32 cellular contexts compared by ENCODE assay signal in genomic region chr1:157116735-157117103, GRCh38. TPM values are rescaled to one million over a fixed set of nuclear protein-coding genes. Genes with fewer than 3 reads are reported as not detected.
"Had no signal": no experiment of that assay in that cellular context is flagged by ENCODE, and none has a peak within 500 bp of the region (broad histone marks: within the 10 kb centered on the region; RNA-seq: fewer than 3 reads in every experiment).

No MANE protein-coding gene starts in this region.

- H3K4me3 Mint-ChIP-seq: activated CD4-positive, alpha-beta memory T cell treated with anti-CD3 and anti-CD28 coated beads for 36 hours; activated CD4-positive, alpha-beta T cell treated with anti-CD3 and anti-CD28 coated beads, Interleukin-2, amount 10 ng/mL, durations not matched to agents 7 days and 5 days; activated T-cell treated with anti-CD3 and anti-CD28 coated beads, Interleukin-2, amount 50 U/mL, for 72 hours; T-helper 17 cell had no signal

- H3K4me1 ChIP-seq: SJSA1 had no signal

- H3K36me3 Mint-ChIP-seq: activated CD4-positive, alpha-beta memory T cell treated with anti-CD3 and anti-CD28 coated beads for 36 hours had no signal

- ATAC-seq: activated T-cell treated with anti-CD3 and anti-CD28 coated beads, Interleukin-2, amount 50 U/mL, for 72 hours; SK-N-SH treated with all-trans-retinoic acid at 6 μM for 48 hours; T-helper 17 cell had no signal

- H3K9me3 Mint-ChIP-seq: activated CD4-positive, alpha-beta memory T cell treated with anti-CD3 and anti-CD28 coated beads for 36 hours; activated CD4-positive, alpha-beta T cell treated with anti-CD3 and anti-CD28 coated beads, Interleukin-2, amount 10 ng/mL, durations not matched to agents 7 days and 5 days; activated T-cell treated with anti-CD3 and anti-CD28 coated beads, Interleukin-2, amount 50 U/mL, for 72 hours; activated T-helper 2 cell treated with anti-CD3 and anti-CD28 coated beads, Interferon-gamma antibody, Interleukin-2, Interleukin-4, amounts not matched to agents 10 μg/mL and 5 μg/mL and 100 μg/mL, durations not matched to agents 14 hours and 24 hours and 36 hours had no signal

- H3K27ac Mint-ChIP-seq: activated CD4-positive, alpha-beta memory T cell treated with anti-CD3 and anti-CD28 coated beads for 36 hours; activated CD4-positive, alpha-beta T cell treated with anti-CD3 and anti-CD28 coated beads, Interleukin-2, amount 10 ng/mL, durations not matched to agents 7 days and 5 days; activated T-cell treated with anti-CD3 and anti-CD28 coated beads, Interleukin-2, amount 50 U/mL, for 72 hours; activated T-helper 2 cell treated with anti-CD3 and anti-CD28 coated beads, Interferon-gamma antibody, Interleukin-2, Interleukin-4, amounts not matched to agents 10 μg/mL and 5 μg/mL and 100 μg/mL, durations not matched to agents 14 hours and 24 hours and 36 hours; T-helper 17 cell had no signal

- DNase-seq: activated CD4-positive, alpha-beta T cell treated with anti-CD3 and anti-CD28 coated beads, Interleukin-2, amount 10 ng/mL, durations not matched to agents 7 days and 5 days; activated CD4-positive, CD25-positive, alpha-beta regulatory T cell; activated CD8-positive, alpha-beta memory T cell treated with anti-CD3 and anti-CD28 coated beads for 24 hours; activated gamma-delta T cell treated with Interleukin-2 at 50 U/mL for 16 hours; activated naive CD4-positive, alpha-beta T cell treated with anti-CD3 and anti-CD28 coated beads, Interleukin-2, amount 50 U/mL, for 16 hours; activated T-cell treated with anti-CD3 and anti-CD28 coated beads, Interleukin-2, amount 50 U/mL, for 72 hours; aorta; central memory CD4-positive, alpha-beta T cell; NCI-H1092 treated with DMSO at 0.1 percent for 48 hours; NCI-H1417 treated with DMSO at 0.1 percent for 48 hours; NCI-H1694; NCI-H2029; NCI-H2107; NCI-H2171 treated with DMSO at 0.1 percent for 48 hours; NCI-H226; NCI-H526; NCI-H774; NK-92 treated with Interleukin-12 subunit alpha and Interleukin-12 subunit beta, amount 100 ng/mL, for 24 hours; SHP77; SW 1271; T-helper 17 cell; T-helper 9 cell had no signal

- FAIRE-seq: bronchial epithelial cell, RCC 7860 had no signal

- H3K9me3 ChIP-seq: SJSA1 had no signal

- H3K27me3 ChIP-seq: SJSA1 had no signal

- H3K27ac ChIP-seq: KMS-11, SJSA1 had no signal

- H3K4me3 ChIP-seq: SJSA1 had no signal

RNA-seq across cellular contexts. Expression of gene ETV3L, which starts 17.1 kb away (rescaled TPM):
- total RNA-seq: activated CD4-positive, alpha-beta memory T cell treated with anti-CD3 and anti-CD28 coated beads for 36 hours; activated CD4-positive, alpha-beta T cell treated with anti-CD3 and anti-CD28 coated beads, Interleukin-2, amount 10 ng/mL, durations not matched to agents 7 days and 5 days; activated T-cell treated with anti-CD3 and anti-CD28 coated beads, Interleukin-2, amount 50 U/mL, for 72 hours; activated T-helper 2 cell treated with anti-CD3 and anti-CD28 coated beads, Interferon-gamma antibody, Interleukin-2, Interleukin-4, amounts not matched to agents 10 μg/mL and 5 μg/mL and 100 μg/mL, durations not matched to agents 14 hours and 24 hours and 36 hours; aorta; bronchial epithelial cell; chondrocyte; MCF 10A; NCI-H460; SJSA1 had no signal
- polyA plus RNA-seq: aorta had no signal
